Comparison of ENCODE assay signal across 6 cellular contexts in the genomic region with DNA sequence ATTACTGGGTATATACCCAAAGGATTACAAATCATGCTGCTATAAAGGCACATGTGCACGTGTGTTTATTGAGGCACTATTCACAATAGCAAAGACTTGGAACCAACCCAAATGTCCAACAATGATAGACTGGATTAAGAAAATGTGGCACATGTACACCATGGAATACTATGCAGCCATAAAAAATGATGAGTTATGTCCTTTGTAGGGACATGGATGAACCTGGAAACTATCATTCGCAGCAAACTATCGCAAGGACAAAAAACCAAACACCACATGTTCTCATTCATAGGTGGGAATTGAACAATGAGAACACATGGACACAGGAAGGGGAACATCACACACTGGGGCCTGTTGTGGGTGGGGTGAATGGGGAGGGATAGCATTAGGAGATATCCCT. TPM values are rescaled to one million over a fixed set of nuclear protein-coding genes. Genes with fewer than 3 reads are reported as not detected.
"Had no signal": no experiment of that assay in that cellular context is flagged by ENCODE, and none has a peak within 500 bp of the region (broad histone marks: within the 10 kb centered on the region; RNA-seq: fewer than 3 reads in every experiment).

No MANE protein-coding gene starts in this region.

RNA-seq across cellular contexts. Expression of a gene that starts 32.4 kb away (rescaled TPM):
- total RNA-seq: PC-3, PC-9, Peyer's patch, RPMI7951, SJSA1, T-cell had no signal
